In the genomic region with DNA sequence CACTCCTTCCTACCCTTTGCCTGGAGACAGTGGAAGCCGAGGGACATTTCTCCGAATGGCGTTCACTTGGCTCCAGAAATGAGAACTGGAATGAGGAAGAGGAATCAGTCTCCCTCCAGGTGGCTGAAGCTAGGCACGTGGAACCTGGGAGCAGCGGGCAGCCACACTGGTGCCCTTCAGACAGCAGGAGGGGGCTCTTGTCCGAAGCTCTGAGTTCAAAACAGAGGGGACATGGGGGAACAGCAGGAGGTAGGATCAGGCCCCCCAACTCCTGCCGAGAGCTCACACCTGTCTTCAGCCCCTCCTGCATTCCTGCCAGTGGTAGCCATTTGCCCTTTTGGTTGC, we compare ENCODE assay signal across 1 cellular context.
TF ChIP-seq lines count a peak whose summit lies in the region.

No MANE protein-coding gene starts in this region.

TF ChIP-seq in HCT116, 20 proteins besides CTCF, POLR2A, EP300 and RAD21:
- TF ChIP-seq ELF1 (IDR thresholded peaks at IDR 0.05; ENCODE audit: borderline replicate concordance, low read depth) (no peak), CBX3 (IDR thresholded peaks at IDR 0.05; ENCODE audit: low read depth) (no peak), REST (IDR thresholded peaks at IDR 0.05; ENCODE audit: low read depth) (no peak), MAX (IDR thresholded peaks at IDR 0.05) (no peak), POLR2AphosphoS5 (IDR thresholded peaks at IDR 0.05; ENCODE audit: low read depth, low read length) (no peak), CEBPB (IDR thresholded peaks at IDR 0.05; ENCODE audit: low read depth) (no peak), EZH2phosphoT487 (IDR thresholded peaks at IDR 0.05; ENCODE audit: borderline replicate concordance) (no peak), ZNF274 (IDR thresholded peaks at IDR 0.05; ENCODE audit: low read depth, low read length) (no peak), YY1 (IDR thresholded peaks at IDR 0.05; ENCODE audit: extremely low read depth, insufficient replicate concordance, low read depth, low read length) (no peak), ZFX (IDR thresholded peaks at IDR 0.05) (no peak), ATF3 (IDR thresholded peaks at IDR 0.05) (no peak), TCF7L2 (IDR thresholded peaks at IDR 0.05; ENCODE audit: borderline replicate concordance, extremely low read depth, insufficient read depth, insufficient read length) (no peak)
- TF ChIP-seq, protein P1, sequence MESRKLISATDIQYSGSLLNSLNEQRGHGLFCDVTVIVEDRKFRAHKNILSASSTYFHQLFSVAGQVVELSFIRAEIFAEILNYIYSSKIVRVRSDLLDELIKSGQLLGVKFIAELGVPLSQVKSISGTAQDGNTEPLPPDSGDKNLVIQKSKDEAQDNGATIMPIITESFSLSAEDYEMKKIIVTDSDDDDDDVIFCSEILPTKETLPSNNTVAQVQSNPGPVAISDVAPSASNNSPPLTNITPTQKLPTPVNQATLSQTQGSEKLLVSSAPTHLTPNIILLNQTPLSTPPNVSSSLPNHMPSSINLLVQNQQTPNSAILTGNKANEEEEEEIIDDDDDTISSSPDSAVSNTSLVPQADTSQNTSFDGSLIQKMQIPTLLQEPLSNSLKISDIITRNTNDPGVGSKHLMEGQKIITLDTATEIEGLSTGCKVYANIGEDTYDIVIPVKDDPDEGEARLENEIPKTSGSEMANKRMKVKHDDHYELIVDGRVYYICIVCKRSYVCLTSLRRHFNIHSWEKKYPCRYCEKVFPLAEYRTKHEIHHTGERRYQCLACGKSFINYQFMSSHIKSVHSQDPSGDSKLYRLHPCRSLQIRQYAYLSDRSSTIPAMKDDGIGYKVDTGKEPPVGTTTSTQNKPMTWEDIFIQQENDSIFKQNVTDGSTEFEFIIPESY (IDR thresholded peaks at IDR 0.05; ENCODE audit: extremely low read depth, insufficient replicate concordance, low read length): no peak
TF ChIP-seq in HCT116: peak in this region for 0.
